In the genomic region with DNA sequence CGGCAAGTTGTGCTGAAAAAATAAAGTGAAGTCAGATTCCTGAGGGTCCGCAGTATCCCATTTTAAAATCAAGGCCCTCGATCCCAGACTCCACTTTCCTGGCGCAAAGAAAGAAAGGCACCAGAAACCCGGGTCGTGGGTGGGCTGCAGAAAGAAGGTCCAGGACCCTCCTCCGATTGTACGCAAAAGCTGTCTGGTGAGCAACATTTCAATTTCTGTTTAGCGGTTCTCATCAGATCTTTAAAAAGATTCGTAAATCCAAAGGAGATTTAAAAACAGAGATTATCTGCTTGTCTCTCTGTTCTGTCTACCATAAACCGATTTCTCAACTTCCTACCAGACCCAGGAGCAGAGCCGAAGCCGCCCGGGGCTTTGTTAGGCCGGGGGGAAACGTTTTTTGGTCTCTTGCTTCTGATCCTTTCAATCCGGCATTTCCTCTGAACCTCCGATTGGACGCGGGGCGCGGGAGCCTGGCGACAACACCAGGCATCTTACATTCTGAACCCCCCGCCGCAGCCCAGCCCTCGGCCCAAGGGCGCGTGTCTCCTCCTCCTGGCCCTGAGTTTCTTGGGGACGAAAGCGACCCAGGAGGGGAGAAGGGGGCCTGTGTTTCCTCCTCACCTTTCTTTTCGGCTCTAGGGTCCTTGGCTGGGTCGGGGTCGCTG, we compare ENCODE assay signal across 12 cellular contexts. TPM values are rescaled to one million over a fixed set of nuclear protein-coding genes. Genes with fewer than 3 reads are reported as not detected.
A peak's percentile ranks its signal among the peaks of the same experiment; 100 is the strongest.
DNase-seq lines count a peak whose midpoint lies in the region; ATAC-seq and TF ChIP-seq lines count a peak whose summit lies in the region.
"Had no signal": no experiment of that assay in that cellular context is flagged by ENCODE, and none has a peak within 500 bp of the region (broad histone marks: within the 10 kb centered on the region; RNA-seq: fewer than 3 reads in every experiment).

No MANE protein-coding gene starts in this region.

- peaks cover 100% of the 10 kb centered on the region for H3K27me3 ChIP-seq in H7 (ENCODE audit: control insufficient read depth, insufficient read depth, low read length)

- H3K36me3 Mint-ChIP-seq in activated naive CD8-positive, alpha-beta T cell treated with anti-CD3 and anti-CD28 coated beads, Interleukin-2, amount 50 U/mL, for 24 hours (ENCODE audit: low read depth) = no peaks in the 10 kb centered on the region
- no peaks in the 10 kb centered on the region for H3K36me3 Mint-ChIP-seq in nephron (ENCODE audit: low read depth)

- DNase-seq in NCI-H1105 treated with DMSO at 0.1 percent for 48 hours (lab: John Stamatoyannopoulos, UW) (peak; percentile 27), NCI-H1105 (lab: John Stamatoyannopoulos, UW) (no peak), H7 (peak; percentile 74), substantia nigra (lab: John Stamatoyannopoulos, UW) (no peak), GDM1 (lab: John Stamatoyannopoulos, UW) (no peak)
- no peak for DNase-seq in activated naive CD8-positive, alpha-beta T cell treated with anti-CD3 and anti-CD28 coated beads, Interleukin-2, amount 50 U/mL, for 24 hours
- DNase-seq: HFFc6, NCI-H2029 had no signal

- TF ChIP-seq CTCF in nephron (IDR thresholded peaks at IDR 0.05; ENCODE audit: unreplicated experiment in 3 of 3) = no peak

- peak overlapping the region; percentile 36 for H3K4me3 ChIP-seq in H7 (ENCODE audit: insufficient read depth, low read depth, low read length)

- H3K9me3 Mint-ChIP-seq in activated naive CD8-positive, alpha-beta T cell treated with anti-CD3 and anti-CD28 coated beads, Interleukin-2, amount 50 U/mL, for 24 hours = no peaks in the 10 kb centered on the region
- H3K9me3 Mint-ChIP-seq in nephron = peaks cover 2% of the 10 kb centered on the region
- H3K9me3 Mint-ChIP-seq: HFFc6 had no signal

- H3K4me3 Mint-ChIP-seq in activated naive CD8-positive, alpha-beta T cell treated with anti-CD3 and anti-CD28 coated beads, Interleukin-2, amount 50 U/mL, for 24 hours = peak overlapping the region; percentile 21
- H3K4me3 Mint-ChIP-seq in nephron = peak overlapping the region; percentile 47 to 67 (median 51)
- H3K4me3 Mint-ChIP-seq: HFFc6 had no signal

- H3K27ac ChIP-seq in substantia nigra (ENCODE audit: low read depth, low read length, poor library complexity, severe bottlenecking) = no peak overlapping the region
- H3K27ac ChIP-seq: tibial artery had no signal

- no peak overlapping the region for H3K27ac Mint-ChIP-seq in activated naive CD8-positive, alpha-beta T cell treated with anti-CD3 and anti-CD28 coated beads, Interleukin-2, amount 50 U/mL, for 24 hours
- no peak overlapping the region for H3K27ac Mint-ChIP-seq in nephron
- H3K27ac Mint-ChIP-seq: HFFc6 had no signal

- H3K27me3 Mint-ChIP-seq in activated naive CD8-positive, alpha-beta T cell treated with anti-CD3 and anti-CD28 coated beads, Interleukin-2, amount 50 U/mL, for 24 hours = peaks cover 93% of the 10 kb centered on the region
- peaks cover 100% of the 10 kb centered on the region for H3K27me3 Mint-ChIP-seq in nephron (ENCODE audit: low read depth)

- ATAC-seq in activated naive CD8-positive, alpha-beta T cell treated with anti-CD3 and anti-CD28 coated beads, Interleukin-2, amount 50 U/mL, for 24 hours = no peak
- no peak for ATAC-seq in HG02852 (IDR thresholded peaks at IDR 0.05; ENCODE audit: unreplicated experiment)

- H3K36me3 ChIP-seq in H7 (replicated peaks; ENCODE audit: control insufficient read depth, insufficient read depth, low read length) = no peaks in the 10 kb centered on the region
- H3K36me3 ChIP-seq: tibial artery had no signal

- H3K4me1 Mint-ChIP-seq in activated naive CD8-positive, alpha-beta T cell treated with anti-CD3 and anti-CD28 coated beads, Interleukin-2, amount 50 U/mL, for 24 hours = peaks cover 46% of the 10 kb centered on the region
- peaks cover 45% of the 10 kb centered on the region for H3K4me1 Mint-ChIP-seq in nephron

RNA-seq across cellular contexts. Expression of a gene that starts 0.7 kb away (rescaled TPM):
- 2.4 and 3.8 TPM in 2 replicates for total RNA-seq in H7 (2014; rRNA removed; shearing (Covaris generic))
- total RNA-seq: HFFc6, SK-MEL-5 had no signal

Comparison
In these comparisons a context has a peak if more than half of its experiments do, and no peak if none do; other contexts are left out.
1. DNase-seq: peak in NCI-H1105 treated with DMSO at 0.1 percent for 48 hours (single experiment) and H7 (single experiment); none in NCI-H1105 (single experiment), activated naive CD8-positive, alpha-beta T cell treated with anti-CD3 and anti-CD28 coated beads, Interleukin-2, amount 50 U/mL, for 24 hours (single experiment), substantia nigra (0 of 49) and GDM1 (single experiment).